Comparison of ENCODE assay signal across 23 cellular contexts in genomic region chr2:3641181-3641580, GRCh38. TPM values are rescaled to one million over a fixed set of nuclear protein-coding genes. Genes with fewer than 3 reads are reported as not detected.
DNase-seq lines count a peak whose midpoint lies in the region; ATAC-seq and TF ChIP-seq lines count a peak whose summit lies in the region.
"Had no signal": no experiment of that assay in that cellular context is flagged by ENCODE, and none has a peak within 500 bp of the region (broad histone marks: within the 10 kb centered on the region; RNA-seq: fewer than 3 reads in every experiment).

No MANE protein-coding gene starts in this region.

- H3K4me1 Mint-ChIP-seq in activated naive CD8-positive, alpha-beta T cell treated with anti-CD3 and anti-CD28 coated beads, Interleukin-2, amount 10 ng/mL, durations not matched to agents 7 days and 5 days: peaks cover 2% of the 10 kb centered on the region
- peaks cover 4% of the 10 kb centered on the region for H3K4me1 Mint-ChIP-seq in activated naive CD8-positive, alpha-beta T cell treated with anti-CD3 and anti-CD28 coated beads, Interleukin-2, amount 50 U/mL, for 24 hours
- peaks cover 4% of the 10 kb centered on the region for H3K4me1 Mint-ChIP-seq in endodermal cell

- no peak for TF ChIP-seq CTCF in endodermal cell (conservative IDR thresholded peaks at IDR 0.05)
- no peak for TF ChIP-seq CTCF in BE2C (IDR thresholded peaks at IDR 0.05; ENCODE audit: low read depth, low read length)

- no peaks in the 10 kb centered on the region for H3K9me3 Mint-ChIP-seq in activated naive CD8-positive, alpha-beta T cell treated with anti-CD3 and anti-CD28 coated beads, Interleukin-2, amount 10 ng/mL, durations not matched to agents 7 days and 5 days
- H3K9me3 Mint-ChIP-seq in activated naive CD8-positive, alpha-beta T cell treated with anti-CD3 and anti-CD28 coated beads, Interleukin-2, amount 50 U/mL, for 24 hours: no peaks in the 10 kb centered on the region
- H3K9me3 Mint-ChIP-seq in endodermal cell: no peaks in the 10 kb centered on the region
- H3K9me3 Mint-ChIP-seq: CD4-positive, alpha-beta T cell had no signal

- POLR2A ChIA-PET in activated naive CD8-positive, alpha-beta T cell treated with anti-CD3 and anti-CD28 coated beads, Interleukin-2, amount 10 ng/mL, durations not matched to agents 7 days and 5 days (lab: Charles Lee): no interaction called here

- no peaks in the 10 kb centered on the region for H3K36me3 Mint-ChIP-seq in activated naive CD8-positive, alpha-beta T cell treated with anti-CD3 and anti-CD28 coated beads, Interleukin-2, amount 10 ng/mL, durations not matched to agents 7 days and 5 days
- H3K36me3 Mint-ChIP-seq in activated naive CD8-positive, alpha-beta T cell treated with anti-CD3 and anti-CD28 coated beads, Interleukin-2, amount 50 U/mL, for 24 hours (ENCODE audit: low read depth): no peaks in the 10 kb centered on the region
- H3K36me3 Mint-ChIP-seq in endodermal cell (ENCODE audit: low read depth): no peaks in the 10 kb centered on the region

- no peak overlapping the region for H3K27ac Mint-ChIP-seq in activated naive CD8-positive, alpha-beta T cell treated with anti-CD3 and anti-CD28 coated beads, Interleukin-2, amount 10 ng/mL, durations not matched to agents 7 days and 5 days
- no peak overlapping the region for H3K27ac Mint-ChIP-seq in activated naive CD8-positive, alpha-beta T cell treated with anti-CD3 and anti-CD28 coated beads, Interleukin-2, amount 50 U/mL, for 24 hours
- no peak overlapping the region for H3K27ac Mint-ChIP-seq in endodermal cell
- H3K27ac Mint-ChIP-seq: CD4-positive, alpha-beta T cell had no signal

- intact Hi-C loops in posterior vena cava (cut with DNase I): no loop called here

- peaks cover 2% of the 10 kb centered on the region for H3K27me3 Mint-ChIP-seq in activated naive CD8-positive, alpha-beta T cell treated with anti-CD3 and anti-CD28 coated beads, Interleukin-2, amount 10 ng/mL, durations not matched to agents 7 days and 5 days
- H3K27me3 Mint-ChIP-seq in activated naive CD8-positive, alpha-beta T cell treated with anti-CD3 and anti-CD28 coated beads, Interleukin-2, amount 50 U/mL, for 24 hours: no peaks in the 10 kb centered on the region
- peaks cover 8% of the 10 kb centered on the region for H3K27me3 Mint-ChIP-seq in endodermal cell (ENCODE audit: insufficient read depth)
- H3K27me3 Mint-ChIP-seq: CD4-positive, alpha-beta T cell had no signal

- H3K4me3 ChIP-seq in endodermal cell (ENCODE audit: low read length) (no peak overlapping the region), BE2C (ENCODE audit: low read depth, low read length) (no peak overlapping the region)
- H3K4me3 ChIP-seq: MG63, PC-9 had no signal

- no peak overlapping the region for H3K9ac ChIP-seq in endodermal cell (ENCODE audit: extremely low read depth, low read length, poor library complexity, severe bottlenecking)

- H3K27me3 ChIP-seq in endodermal cell (ENCODE audit: control insufficient read depth, insufficient read depth, low read length, poor library complexity, severe bottlenecking): no peaks in the 10 kb centered on the region
- no peaks in the 10 kb centered on the region for H3K27me3 ChIP-seq in BE2C
- H3K27me3 ChIP-seq: MG63 had no signal

- H3K36me3 ChIP-seq in endodermal cell (ENCODE audit: control insufficient read depth, insufficient read depth, low read length) (no peaks in the 10 kb centered on the region), BE2C (peaks cover 30% of the 10 kb centered on the region)
- H3K36me3 ChIP-seq: MG63 had no signal

- H3K9me3 ChIP-seq in endodermal cell (ENCODE audit: control insufficient read depth, low read length) (no peaks in the 10 kb centered on the region), BE2C (no peaks in the 10 kb centered on the region)
- H3K9me3 ChIP-seq: MG63 had no signal

- 89 to 93% methylated on average over 7 to 13 of the region's 13 CpGs for WGBS in endodermal cell (ENCODE audit: insufficient coverage in 1 of 2, insufficient read length in 1 of 2), 2 experiments

- H3K27ac ChIP-seq in endodermal cell (ENCODE audit: low read depth, low read length): no peak overlapping the region
- H3K27ac ChIP-seq: PC-9 had no signal

- peak; percentile 8 for DNase-seq in activated naive CD8-positive, alpha-beta T cell treated with anti-CD3 and anti-CD28 coated beads, Interleukin-2, amount 10 ng/mL, durations not matched to agents 7 days and 5 days
- DNase-seq in activated naive CD8-positive, alpha-beta T cell treated with anti-CD3 and anti-CD28 coated beads, Interleukin-2, amount 50 U/mL, for 24 hours: no peak
- DNase-seq in endodermal cell (peak; percentile 36), posterior vena cava (ENCODE audit: low spot score) (peak; percentile 73), BE2C (no peak), GM19238 (ENCODE audit: insufficient read length, low spot score) (no peak)
- DNase-seq: AML-193, DND-41, GF-D8, MG63, NCI-H1092 treated with DMSO at 0.1 percent for 48 hours, NCI-H1930, NCI-H2171, NCI-H446 treated with DMSO at 0.1 percent for 48 hours, NCI-H748 treated with DMSO at 0.1 percent for 48 hours, PC-9 had no signal

- no peak overlapping the region for H3K4me3 Mint-ChIP-seq in activated naive CD8-positive, alpha-beta T cell treated with anti-CD3 and anti-CD28 coated beads, Interleukin-2, amount 10 ng/mL, durations not matched to agents 7 days and 5 days
- H3K4me3 Mint-ChIP-seq in activated naive CD8-positive, alpha-beta T cell treated with anti-CD3 and anti-CD28 coated beads, Interleukin-2, amount 50 U/mL, for 24 hours: no peak overlapping the region
- H3K4me3 Mint-ChIP-seq in endodermal cell: no peak overlapping the region
- H3K4me3 Mint-ChIP-seq: CD4-positive, alpha-beta T cell had no signal

- no peaks in the 10 kb centered on the region for H3K4me1 ChIP-seq in endodermal cell (ENCODE audit: control insufficient read depth, insufficient read depth, low read length)
- peaks cover 10% of the 10 kb centered on the region for H3K4me1 ChIP-seq in BE2C

- no peak for ATAC-seq in activated naive CD8-positive, alpha-beta T cell treated with anti-CD3 and anti-CD28 coated beads, Interleukin-2, amount 10 ng/mL, durations not matched to agents 7 days and 5 days (ENCODE audit: low read depth)
- no peak for ATAC-seq in activated naive CD8-positive, alpha-beta T cell treated with anti-CD3 and anti-CD28 coated beads, Interleukin-2, amount 50 U/mL, for 24 hours
- ATAC-seq in HG02981 (IDR thresholded peaks at IDR 0.05; ENCODE audit: unreplicated experiment) (no peak), GM21529 (IDR thresholded peaks at IDR 0.05; ENCODE audit: unreplicated experiment) (no peak)
- ATAC-seq: HepG2, Right ventricle myocardium inferior had no signal

RNA-seq across cellular contexts. Expression of gene ALLC, which starts 16.8 kb away (rescaled TPM):
- not detected for total RNA-seq in activated naive CD8-positive, alpha-beta T cell treated with anti-CD3 and anti-CD28 coated beads, Interleukin-2, amount 10 ng/mL, durations not matched to agents 7 days and 5 days
- total RNA-seq in endodermal cell (not detected), posterior vena cava (not detected)
- not detected for polyA plus RNA-seq in endodermal cell (2013, experiment 1 of 2)
- not detected for polyA plus RNA-seq in endodermal cell (2013, experiment 2 of 2)
- not detected for polyA plus RNA-seq in BE2C (2012; ENCODE audit: insufficient read depth, insufficient read length, low read depth)
- total RNA-seq: A673; CD4-positive, alpha-beta T cell; H4; PC-9; Right ventricle myocardium inferior had no signal

RNA-seq across cellular contexts. Expression of gene COLEC11, which starts 46.3 kb away (rescaled TPM):
- total RNA-seq in activated naive CD8-positive, alpha-beta T cell treated with anti-CD3 and anti-CD28 coated beads, Interleukin-2, amount 10 ng/mL, durations not matched to agents 7 days and 5 days: under 1 TPM; 0.39 to 0.77 TPM
- total RNA-seq in endodermal cell: 1 to 10 TPM; 1.1 to 1.5 TPM
- 0.21 TPM for polyA plus RNA-seq in endodermal cell (2013, experiment 1 of 2)
- polyA plus RNA-seq in endodermal cell (2013, experiment 2 of 2): not detected
- total RNA-seq in posterior vena cava: 1 to 10 TPM in 1 of 2 donors, under 1 TPM in 1; 0.71 to 3.8 TPM
- 278 TPM for polyA plus RNA-seq in BE2C (2012; ENCODE audit: insufficient read depth, insufficient read length, low read depth)
- total RNA-seq: H4 had no signal

Comparison
In these comparisons a context has a peak if more than half of its experiments do, and no peak if none do; other contexts are left out.
1. DNase-seq: peak in activated naive CD8-positive, alpha-beta T cell treated with anti-CD3 and anti-CD28 coated beads, Interleukin-2, amount 10 ng/mL, durations not matched to agents 7 days and 5 days (single experiment), endodermal cell (single experiment) and posterior vena cava (single experiment); none in activated naive CD8-positive, alpha-beta T cell treated with anti-CD3 and anti-CD28 coated beads, Interleukin-2, amount 50 U/mL, for 24 hours (single experiment), BE2C (single experiment) and GM19238 (single experiment).